Comparison of ENCODE assay signal across 1 cellular context in genomic region chr5:108727639-108728565, GRCh38.
A peak's percentile ranks its signal among the peaks of the same experiment; 100 is the strongest.
TF ChIP-seq lines count a peak whose summit lies in the region.

No MANE protein-coding gene starts in this region.

TF ChIP-seq in HEK293, 187 proteins besides CTCF, POLR2A, EP300 and RAD21 (continued from another document and continues in another):
- TF ChIP-seq ZNF214 (tag by site-specific recombination; IDR thresholded peaks at IDR 0.05; ENCODE audit: borderline replicate concordance) (0 out of 2 replicates have a peak, but pooled peaks have one; percentile 27), SCRT2 (tag by site-specific recombination; IDR thresholded peaks at IDR 0.05) (0 out of 2 replicates have a peak, but pooled peaks have one; percentile 53), SP2 (tag by site-specific recombination; IDR thresholded peaks at IDR 0.05) (peak; percentile 88), SCRT1 (tag by site-specific recombination; IDR thresholded peaks at IDR 0.05; ENCODE audit: borderline replicate concordance) (no peak), ZFP37 (tag by site-specific recombination; IDR thresholded peaks at IDR 0.05) (peak; percentile 99), ZNF239 (tag by site-specific recombination; IDR thresholded peaks at IDR 0.05) (no peak), ZNF548 (tag by site-specific recombination; IDR thresholded peaks at IDR 0.05) (no peak), ZBTB8A (tag by site-specific recombination; IDR thresholded peaks at IDR 0.05) (peak; percentile 100), ZBTB20 (tag by site-specific recombination; IDR thresholded peaks at IDR 0.05) (peak; percentile 96), ZNF561 (tag by site-specific recombination; IDR thresholded peaks at IDR 0.05; ENCODE audit: borderline replicate concordance) (peak; percentile 95), ZNF140 (tag by site-specific recombination; IDR thresholded peaks at IDR 0.05) (no peak), ZNF585B (tag by site-specific recombination; IDR thresholded peaks at IDR 0.05) (0 out of 2 replicates have a peak, but pooled peaks have one; percentile 3), ZNF350 (tag by site-specific recombination; IDR thresholded peaks at IDR 0.05) (no peak), REST (tag by site-specific recombination; IDR thresholded peaks at IDR 0.05) (peak; percentile 63), KLF17 (tag by site-specific recombination; IDR thresholded peaks at IDR 0.05) (peak; percentile 67), PRDM10 (tag by site-specific recombination; IDR thresholded peaks at IDR 0.05) (peak; percentile 63; the same call in 1 of the 2 replicates), ZNF518A (tag by site-specific recombination; conservative IDR thresholded peaks at IDR 0.05; ENCODE audit: low read depth) (0 out of 2 replicates have a peak, but pooled peaks have one; percentile 43), ZNF692 (tag by site-specific recombination; IDR thresholded peaks at IDR 0.05) (peak; percentile 82), ZNF768 (tag by site-specific recombination; IDR thresholded peaks at IDR 0.05) (peak; percentile 33; the same call in 1 of the 2 replicates), ZNF610 (tag by site-specific recombination; IDR thresholded peaks at IDR 0.05; ENCODE audit: borderline replicate concordance) (no peak), ZNF449 (tag by site-specific recombination; IDR thresholded peaks at IDR 0.05) (peak; percentile 63), PRDM4 (tag by site-specific recombination; IDR thresholded peaks at IDR 0.05) (peak; percentile 38; the same call in 1 of the 2 replicates), ZNF155 (tag by site-specific recombination; IDR thresholded peaks at IDR 0.05) (no peak), SP7 (tag by site-specific recombination; IDR thresholded peaks at IDR 0.05) (peak; percentile 87), MZF1 (tag by site-specific recombination; IDR thresholded peaks at IDR 0.05; ENCODE audit: borderline replicate concordance) (no peak; the same call in 1 of the 2 replicates), ZNF777 (tag by site-specific recombination; IDR thresholded peaks at IDR 0.05; ENCODE audit: borderline replicate concordance) (peak; percentile 99), OSR2 (tag by site-specific recombination; IDR thresholded peaks at IDR 0.05) (no peak), ZBTB21 (tag by site-specific recombination; IDR thresholded peaks at IDR 0.05) (0 out of 2 replicates have a peak, but pooled peaks have one; percentile 21), TSHZ1 (tag by site-specific recombination; IDR thresholded peaks at IDR 0.05; ENCODE audit: borderline replicate concordance) (0 out of 2 replicates have a peak, but pooled peaks have one; percentile 33), ZFHX2 (tag by site-specific recombination; conservative IDR thresholded peaks at IDR 0.05) (peak; percentile 56), ZNF2 (tag by site-specific recombination; IDR thresholded peaks at IDR 0.05) (peak; percentile 92), ZSCAN16 (tag by site-specific recombination; IDR thresholded peaks at IDR 0.05) (no peak), GLIS1 (tag by site-specific recombination; IDR thresholded peaks at IDR 0.05) (peak; percentile 38)
